In genomic region chr2:241702405-241703127, GRCh38 we compare ENCODE assay signal across 1 cellular context.
TF ChIP-seq lines count a peak whose summit lies in the region.

No MANE protein-coding gene starts in this region.

TF ChIP-seq in HepG2, 621 proteins besides CTCF, POLR2A, EP300 and RAD21 (continued from another document and continues in another):
- peak; percentile 47; the same call in 1 of the 2 replicates for TF ChIP-seq IKZF5 (CRISPR knock-in tag; IDR thresholded peaks at IDR 0.05)
- no peak for TF ChIP-seq SOX13 (IDR thresholded peaks at IDR 0.05)
- TF ChIP-seq SOX13 (CRISPR knock-in tag; conservative IDR thresholded peaks at IDR 0.05 in 1 of 2, IDR thresholded peaks at IDR 0.05 in 1 of 2), result peak; percentile 15 to 26; a peak in 1 of 4 replicates
- TF ChIP-seq ZFP90 (CRISPR knock-in tag; IDR thresholded peaks at IDR 0.05; ENCODE audit: borderline replicate concordance), result peak; percentile 68; the same call in 1 of the 2 replicates
- TF ChIP-seq ZBTB40 (IDR thresholded peaks at IDR 0.05), result no peak
- TF ChIP-seq ZBTB40 (CRISPR knock-in tag; IDR thresholded peaks at IDR 0.05), result peak; percentile 63; the same call in 1 of the 2 replicates
- TF ChIP-seq JDP2 (CRISPR knock-in tag; IDR thresholded peaks at IDR 0.05; ENCODE audit: borderline replicate concordance), result no peak
- no peak for TF ChIP-seq FOXP4 (CRISPR knock-in tag; IDR thresholded peaks at IDR 0.05)
- TF ChIP-seq GATA4 (IDR thresholded peaks at IDR 0.05; ENCODE audit: borderline replicate concordance, low read depth), result no peak
- 0 out of 2 replicates have a peak, but pooled peaks have one; percentile 54 for TF ChIP-seq ZNF564 (CRISPR knock-in tag; IDR thresholded peaks at IDR 0.05)
- TF ChIP-seq ZNF225 (CRISPR knock-in tag; IDR thresholded peaks at IDR 0.05), result no peak
- no peak; the same call in 1 of the 2 replicates for TF ChIP-seq POLR2AphosphoS5 (IDR thresholded peaks at IDR 0.05; ENCODE audit: low read depth, low read length)
- no peak for TF ChIP-seq CSRNP2 (CRISPR knock-in tag; conservative IDR thresholded peaks at IDR 0.05; ENCODE audit: low read depth)
- TF ChIP-seq TRIM22 (IDR thresholded peaks at IDR 0.05), result no peak
- TF ChIP-seq ZSCAN25 (CRISPR knock-in tag; IDR thresholded peaks at IDR 0.05), result no peak
- 0 out of 2 replicates have a peak, but pooled peaks have one; percentile 26 for TF ChIP-seq ERF (CRISPR knock-in tag; IDR thresholded peaks at IDR 0.05)
- TF ChIP-seq PHF5A (CRISPR knock-in tag; IDR thresholded peaks at IDR 0.05; ENCODE audit: low read depth, unreplicated experiment), result peak; percentile 36
- TF ChIP-seq GPBP1L1 (CRISPR knock-in tag; IDR thresholded peaks at IDR 0.05), result no peak
- no peak for TF ChIP-seq ZNF569 (CRISPR knock-in tag; IDR thresholded peaks at IDR 0.05; ENCODE audit: borderline replicate concordance)
- TF ChIP-seq KDM3A (CRISPR knock-in tag; IDR thresholded peaks at IDR 0.05; ENCODE audit: low read depth), result no peak
- no peak for TF ChIP-seq ZFP82 (CRISPR knock-in tag; IDR thresholded peaks at IDR 0.05; ENCODE audit: borderline replicate concordance)
- TF ChIP-seq SMYD3 (CRISPR knock-in tag; IDR thresholded peaks at IDR 0.05), result peak; percentile 40; the same call in 1 of the 2 replicates
- peak; percentile 59; the same call in 1 of the 2 replicates for TF ChIP-seq ZNF431 (CRISPR knock-in tag; IDR thresholded peaks at IDR 0.05; ENCODE audit: borderline replicate concordance, low read depth)
- no peak for TF ChIP-seq PAXIP1 (CRISPR knock-in tag; conservative IDR thresholded peaks at IDR 0.05)
- TF ChIP-seq NKX3-1 (CRISPR knock-in tag; IDR thresholded peaks at IDR 0.05), result no peak
- TF ChIP-seq PAF1 (CRISPR knock-in tag; IDR thresholded peaks at IDR 0.05), result no peak
- no peak for TF ChIP-seq CAMTA2 (CRISPR knock-in tag; IDR thresholded peaks at IDR 0.05; ENCODE audit: borderline replicate concordance)
- TF ChIP-seq ZNF253 (CRISPR knock-in tag; IDR thresholded peaks at IDR 0.05; ENCODE audit: borderline replicate concordance), result no peak
- TF ChIP-seq ZNF550 (CRISPR knock-in tag; IDR thresholded peaks at IDR 0.05; ENCODE audit: borderline replicate concordance), result no peak
- no peak for TF ChIP-seq DZIP1 (CRISPR knock-in tag; IDR thresholded peaks at IDR 0.05)
- no peak for TF ChIP-seq ZNF251 (CRISPR knock-in tag; IDR thresholded peaks at IDR 0.05)
- TF ChIP-seq ZNF704 (CRISPR knock-in tag; IDR thresholded peaks at IDR 0.05; ENCODE audit: borderline replicate concordance), result no peak
